ENCODE assay signal across 2 cellular contexts in genomic region chr1:47280142-47280541, GRCh38.
TF ChIP-seq lines count a peak whose summit lies in the region.

No MANE protein-coding gene starts in this region.

TF ChIP-seq in GM12891, 5 proteins besides CTCF, POLR2A, EP300 and RAD21:
- TF ChIP-seq PAX5 (IDR thresholded peaks at IDR 0.05; ENCODE audit: insufficient read depth, low read length, severe bottlenecking) (no peak), POU2F2 (IDR thresholded peaks at IDR 0.05; ENCODE audit: low read depth, low read length) (no peak), SPI1 (IDR thresholded peaks at IDR 0.05; ENCODE audit: low read depth, low read length) (no peak), TAF1 (IDR thresholded peaks at IDR 0.05; ENCODE audit: low read depth, low read length) (no peak), POLR2AphosphoS5 (IDR thresholded peaks at IDR 0.05; ENCODE audit: low read depth, low read length) (no peak)

TF ChIP-seq in K562, 482 proteins besides CTCF, POLR2A, EP300 and RAD21 (continued from another document):
- no peak for TF ChIP-seq ATF3 (IDR thresholded peaks at IDR 0.05)
- no peak for TF ChIP-seq ATF3 (CRISPR knock-in tag; conservative IDR thresholded peaks at IDR 0.05)
- TF ChIP-seq FOXK1 (CRISPR knock-in tag; IDR thresholded peaks at IDR 0.05; ENCODE audit: borderline replicate concordance): no peak
- TF ChIP-seq RNF219 (CRISPR knock-in tag; IDR thresholded peaks at IDR 0.05): no peak
- TF ChIP-seq STAT5A (IDR thresholded peaks at IDR 0.05; ENCODE audit: borderline replicate concordance, low read length): no peak
- 0 out of 2 replicates have a peak, but pooled peaks have one; percentile 21 for TF ChIP-seq MYNN (IDR thresholded peaks at IDR 0.05)
- no peak for TF ChIP-seq MYNN (CRISPR knock-in tag; IDR thresholded peaks at IDR 0.05)
- TF ChIP-seq HCFC1 (IDR thresholded peaks at IDR 0.05; ENCODE audit: low read depth, low read length): no peak
